In the genomic region with DNA sequence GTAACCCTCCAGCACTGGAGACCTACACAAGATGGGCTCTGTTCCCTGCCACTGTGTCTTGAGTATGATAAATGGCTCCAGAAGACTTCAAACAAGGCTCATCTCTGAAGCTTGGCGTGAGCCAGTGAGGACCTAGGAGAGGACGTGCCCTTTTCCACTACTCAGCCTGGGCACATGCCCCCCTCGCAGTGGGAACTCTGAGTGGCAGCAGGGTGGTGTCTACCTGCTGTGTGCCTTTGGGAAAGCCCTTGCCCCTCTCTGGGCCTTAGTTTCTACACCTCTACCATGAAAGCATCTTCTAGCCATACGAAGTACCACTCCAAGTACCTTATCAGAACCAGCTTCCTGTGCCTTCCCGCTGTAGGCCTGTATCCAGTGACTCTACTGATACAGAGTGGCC, we compare ENCODE assay signal across 1 cellular context.
TF ChIP-seq lines count a peak whose summit lies in the region.

No MANE protein-coding gene starts in this region.

TF ChIP-seq in HepG2, 621 proteins besides CTCF, POLR2A, EP300 and RAD21:
- TF ChIP-seq ZNF768 (CRISPR knock-in tag; IDR thresholded peaks at IDR 0.05) (peak; percentile 82), FIP1L1 (IDR thresholded peaks at IDR 0.05; ENCODE audit: borderline replicate concordance, insufficient read depth, low read depth, low read length) (no peak), ZNF557 (CRISPR knock-in tag; IDR thresholded peaks at IDR 0.05) (no peak)
- TF ChIP-seq, protein P1, sequence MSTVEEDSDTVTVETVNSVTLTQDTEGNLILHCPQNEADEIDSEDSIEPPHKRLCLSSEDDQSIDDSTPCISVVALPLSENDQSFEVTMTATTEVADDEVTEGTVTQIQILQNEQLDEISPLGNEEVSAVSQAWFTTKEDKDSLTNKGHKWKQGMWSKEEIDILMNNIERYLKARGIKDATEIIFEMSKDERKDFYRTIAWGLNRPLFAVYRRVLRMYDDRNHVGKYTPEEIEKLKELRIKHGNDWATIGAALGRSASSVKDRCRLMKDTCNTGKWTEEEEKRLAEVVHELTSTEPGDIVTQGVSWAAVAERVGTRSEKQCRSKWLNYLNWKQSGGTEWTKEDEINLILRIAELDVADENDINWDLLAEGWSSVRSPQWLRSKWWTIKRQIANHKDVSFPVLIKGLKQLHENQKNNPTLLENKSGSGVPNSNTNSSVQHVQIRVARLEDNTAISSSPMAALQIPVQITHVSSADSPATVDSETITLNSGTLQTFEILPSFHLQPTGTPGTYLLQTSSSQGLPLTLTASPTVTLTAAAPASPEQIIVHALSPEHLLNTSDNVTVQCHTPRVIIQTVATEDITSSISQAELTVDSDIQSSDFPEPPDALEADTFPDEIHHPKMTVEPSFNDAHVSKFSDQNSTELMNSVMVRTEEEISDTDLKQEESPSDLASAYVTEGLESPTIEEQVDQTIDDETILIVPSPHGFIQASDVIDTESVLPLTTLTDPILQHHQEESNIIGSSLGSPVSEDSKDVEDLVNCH (CRISPR knock-in tag; IDR thresholded peaks at IDR 0.05) = no peak
TF ChIP-seq in HepG2: peak in this region for 1.
